Comparison of ENCODE assay signal across 22 cellular contexts in the genomic region with DNA sequence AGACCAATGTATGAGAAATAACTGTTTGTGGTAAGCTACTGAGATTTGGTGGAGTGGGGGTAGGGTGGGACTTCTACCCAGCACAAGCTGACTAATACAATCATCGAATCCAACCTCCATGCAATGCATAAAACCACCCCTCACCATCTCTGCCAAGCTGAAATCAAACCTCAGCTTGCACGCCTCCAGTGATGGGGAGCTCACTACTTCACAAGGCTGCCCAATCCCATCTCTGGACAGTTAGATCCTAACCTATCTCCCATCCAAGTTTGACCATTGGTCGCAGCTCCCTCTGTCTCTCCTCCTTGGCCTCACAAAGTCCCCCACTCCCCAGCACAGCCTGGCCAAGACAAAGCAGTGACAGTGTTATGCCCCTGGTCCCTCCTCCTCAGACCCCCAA. TPM values are rescaled to one million over a fixed set of nuclear protein-coding genes. Genes with fewer than 3 reads are reported as not detected.
"Had no signal": no experiment of that assay in that cellular context is flagged by ENCODE, and none has a peak within 500 bp of the region (broad histone marks: within the 10 kb centered on the region; RNA-seq: fewer than 3 reads in every experiment).

No MANE protein-coding gene starts in this region.

- H3K4me3 ChIP-seq: K562, SJCRH30 had no signal

- ATAC-seq: K562, SK-N-SH treated with all-trans-retinoic acid at 6 μM for 48 hours had no signal

- H3K9me3 ChIP-seq: SJCRH30 had no signal

- H3K4me1 ChIP-seq: SJCRH30 had no signal

- H3K4me3 Mint-ChIP-seq: IgD-negative memory B cell had no signal

- DNase-seq: Kasumi-1, MM.1S, NCI-H1092 treated with DMSO at 0.1 percent for 48 hours, NCI-H1436, NCI-H187, NCI-H2029, NCI-H2081 treated with DMSO at 0.1 percent for 48 hours, NCI-H2171, NCI-H226, NCI-H446, NCI-H510A, NCI-H524 treated with DMSO at 0.1 percent for 48 hours, NCI-H69, NCI-H774, SHP77, SJCRH30 had no signal

- H3K36me3 ChIP-seq: SJCRH30 had no signal

- H3K27ac ChIP-seq: KMS-11, RWPE1, SJCRH30 had no signal

- FAIRE-seq: HTR-8/SVneo, K562 had no signal

- H3K9ac ChIP-seq: KMS-11 had no signal

- H3K4me2 ChIP-seq: KMS-11 had no signal

- H3K27me3 ChIP-seq: SJCRH30 had no signal

RNA-seq across cellular contexts. Expression of gene HRH2, which starts 47.0 kb away (rescaled TPM):
- total RNA-seq: K562, SJCRH30 had no signal
